In the genomic region with DNA sequence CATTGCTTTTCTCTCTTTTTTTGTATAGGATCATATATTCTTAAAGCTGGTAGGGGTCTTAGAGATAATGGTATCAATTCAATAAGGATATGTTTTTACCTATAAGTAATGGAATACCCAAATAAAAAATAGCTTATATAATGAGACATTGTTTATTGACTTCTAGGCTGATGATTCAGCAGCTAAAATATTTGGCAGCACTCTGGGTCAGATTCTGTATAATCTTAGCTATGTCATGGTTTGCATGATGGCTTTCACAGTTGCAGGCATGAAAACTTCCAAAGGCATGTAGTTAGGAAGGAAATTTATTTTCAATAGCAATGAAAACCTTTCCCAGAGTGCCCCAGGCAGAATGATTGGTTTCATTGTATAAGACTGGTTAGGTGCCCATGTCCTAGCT, we compare ENCODE assay signal across 24 cellular contexts. TPM values are rescaled to one million over a fixed set of nuclear protein-coding genes. Genes with fewer than 3 reads are reported as not detected.
DNase-seq lines count a peak whose midpoint lies in the region; ATAC-seq and TF ChIP-seq lines count a peak whose summit lies in the region.
"Had no signal": no experiment of that assay in that cellular context is flagged by ENCODE, and none has a peak within 500 bp of the region (broad histone marks: within the 10 kb centered on the region; RNA-seq: fewer than 3 reads in every experiment).

No MANE protein-coding gene starts in this region.

- peaks cover 12% of the 10 kb centered on the region for H3K4me1 Mint-ChIP-seq in chondrocyte (ENCODE audit: low read depth)
- no peaks in the 10 kb centered on the region for H3K4me1 Mint-ChIP-seq in activated T-cell treated with anti-CD3 and anti-CD28 coated beads, Interleukin-2, amount 50 U/mL, for 4 hours (ENCODE audit: low read depth)
- H3K4me1 Mint-ChIP-seq: endodermal cell; stimulated activated naive CD8-positive, alpha-beta T cell treated with anti-CD3 and anti-CD28 coated beads, Interleukin-15, amount 100 ng/mL, for 72 hours had no signal

- peak overlapping the region; percentile 49 for H3K27ac Mint-ChIP-seq in chondrocyte (ENCODE audit: unreplicated experiment)
- H3K27ac Mint-ChIP-seq: endodermal cell; stimulated activated naive CD8-positive, alpha-beta T cell treated with anti-CD3 and anti-CD28 coated beads, Interleukin-15, amount 100 ng/mL, for 72 hours had no signal

- DNase-seq in Daoy (ENCODE audit: low read depth): peak; percentile 22
- peak; percentile 59 for DNase-seq in MG63
- DNase-seq in chondrocyte (ENCODE audit: low spot score): no peak
- no peak for DNase-seq in left lung
- DNase-seq in activated T-cell treated with anti-CD3 and anti-CD28 coated beads, Interleukin-2, amount 50 U/mL, for 4 hours: no peak
- no peak for DNase-seq in RPMI8226
- DNase-seq: activated gamma-delta T cell; central memory CD4-positive, alpha-beta T cell; DND-41; endodermal cell; heart left ventricle; NCI-H2029 treated with DMSO at 0.1 percent for 48 hours; NCI-H526; PC-9; stimulated activated naive CD8-positive, alpha-beta T cell treated with anti-CD3 and anti-CD28 coated beads, Interleukin-15, amount 100 ng/mL, for 72 hours; SW 1271; WERI-Rb-1 had no signal

- intact Hi-C loops in left lung (cut with DNase I): no loop called here

- H3K4me3 ChIP-seq in MG63 (no peak overlapping the region), left lung (no peak overlapping the region)
- H3K4me3 ChIP-seq: BLaER1 treated with 17β-estradiol and CSF1 and Interleukin-3, amounts not matched to agents 10 nM and 100 nM; heart left ventricle; PC-9; vagina had no signal

- no peak overlapping the region for H3K4me3 Mint-ChIP-seq in chondrocyte (ENCODE audit: unreplicated experiment)
- H3K4me3 Mint-ChIP-seq in activated T-cell treated with anti-CD3 and anti-CD28 coated beads, Interleukin-2, amount 50 U/mL, for 4 hours: no peak overlapping the region
- H3K4me3 Mint-ChIP-seq: endodermal cell; stimulated activated naive CD8-positive, alpha-beta T cell treated with anti-CD3 and anti-CD28 coated beads, Interleukin-15, amount 100 ng/mL, for 72 hours had no signal

- no peaks in the 10 kb centered on the region for H3K36me3 Mint-ChIP-seq in chondrocyte (ENCODE audit: low read depth)
- H3K36me3 Mint-ChIP-seq in activated T-cell treated with anti-CD3 and anti-CD28 coated beads, Interleukin-2, amount 50 U/mL, for 4 hours (ENCODE audit: insufficient read depth): no peaks in the 10 kb centered on the region

- no peaks in the 10 kb centered on the region for H3K36me3 ChIP-seq in MG63
- H3K36me3 ChIP-seq in left lung: no peaks in the 10 kb centered on the region
- H3K36me3 ChIP-seq: BLaER1 treated with 17β-estradiol and CSF1 and Interleukin-3, amounts not matched to agents 10 nM and 100 nM; heart left ventricle; vagina; WERI-Rb-1 had no signal

- ATAC-seq in left lung (peak; percentile 44), HG03460 (IDR thresholded peaks at IDR 0.05; ENCODE audit: unreplicated experiment) (no peak), GM18868 (IDR thresholded peaks at IDR 0.05; ENCODE audit: unreplicated experiment) (no peak)
- ATAC-seq in activated T-cell treated with anti-CD3 and anti-CD28 coated beads, Interleukin-2, amount 50 U/mL, for 4 hours: no peak
- ATAC-seq: stimulated activated naive CD8-positive, alpha-beta T cell treated with anti-CD3 and anti-CD28 coated beads, Interleukin-15, amount 100 ng/mL, for 72 hours had no signal

- no peaks in the 10 kb centered on the region for H3K4me1 ChIP-seq in left lung
- H3K4me1 ChIP-seq: BLaER1 treated with 17β-estradiol and CSF1 and Interleukin-3, amounts not matched to agents 10 nM and 100 nM; parathyroid adenoma; vagina had no signal

- H3K27ac ChIP-seq in left lung: no peak overlapping the region
- H3K27ac ChIP-seq: BLaER1 treated with 17β-estradiol and CSF1 and Interleukin-3, amounts not matched to agents 10 nM and 100 nM; heart left ventricle; parathyroid adenoma; PC-9; vagina; WERI-Rb-1 had no signal

- no peaks in the 10 kb centered on the region for H3K27me3 Mint-ChIP-seq in chondrocyte (ENCODE audit: low read depth)
- H3K27me3 Mint-ChIP-seq in activated T-cell treated with anti-CD3 and anti-CD28 coated beads, Interleukin-2, amount 50 U/mL, for 4 hours (ENCODE audit: low read depth): no peaks in the 10 kb centered on the region

- no peak for TF ChIP-seq CTCF in chondrocyte (IDR thresholded peaks at IDR 0.05)
- no peak for TF ChIP-seq CTCF in left lung (IDR thresholded peaks at IDR 0.05)

- no peaks in the 10 kb centered on the region for H3K9me3 Mint-ChIP-seq in chondrocyte (ENCODE audit: low read depth)
- H3K9me3 Mint-ChIP-seq in activated T-cell treated with anti-CD3 and anti-CD28 coated beads, Interleukin-2, amount 50 U/mL, for 4 hours: no peaks in the 10 kb centered on the region

- H3K9me3 ChIP-seq in MG63 (peaks cover 2% of the 10 kb centered on the region; the same call in 1 of the 2 replicates), left lung (no peaks in the 10 kb centered on the region)
- H3K9me3 ChIP-seq: heart left ventricle, vagina had no signal

- no peaks in the 10 kb centered on the region for H3K27me3 ChIP-seq in MG63
- no peaks in the 10 kb centered on the region for H3K27me3 ChIP-seq in left lung
- H3K27me3 ChIP-seq: BLaER1 treated with 17β-estradiol and CSF1 and Interleukin-3, amounts not matched to agents 10 nM and 100 nM; heart left ventricle; vagina had no signal

RNA-seq across cellular contexts. Expression of gene A1CF, which starts 32.1 kb away (rescaled TPM):
- under 0.01 TPM in 1 of 2 replicates, not detected in the other for total RNA-seq in Daoy (2014; rRNA removed; shearing (Covaris generic))
- total RNA-seq in MG63 (2014; rRNA removed; shearing (Covaris generic); ENCODE audit: low replicate concordance): not detected in 2 replicates
- not detected in 3 replicates for total RNA-seq in chondrocyte
- total RNA-seq in left lung: not detected
- under 1 TPM; 0.08 to 0.13 (median 0.08) TPM for total RNA-seq in activated T-cell treated with anti-CD3 and anti-CD28 coated beads, Interleukin-2, amount 50 U/mL, for 4 hours
- total RNA-seq: activated CD8-positive, alpha-beta memory T cell treated with anti-CD3 and anti-CD28 coated beads for 36 hours; kidney epithelial cell; PC-9; vagina had no signal

Comparison
In these comparisons a context has a peak if more than half of its experiments do, and no peak if none do; other contexts are left out.
1. DNase-seq: peak in Daoy (single experiment) and MG63 (single experiment); none in chondrocyte (single experiment), left lung (0 of 2), activated T-cell treated with anti-CD3 and anti-CD28 coated beads, Interleukin-2, amount 50 U/mL, for 4 hours (single experiment) and RPMI8226 (single experiment).